Comparison of ENCODE assay signal across 8 cellular contexts in genomic region chr13:110869805-110870706, GRCh38. TPM values are rescaled to one million over a fixed set of nuclear protein-coding genes. Genes with fewer than 3 reads are reported as not detected.
A peak's percentile ranks its signal among the peaks of the same experiment; 100 is the strongest.
DNase-seq lines count a peak whose midpoint lies in the region; ATAC-seq and TF ChIP-seq lines count a peak whose summit lies in the region.

No MANE protein-coding gene starts in this region.

- BruUV-seq in mammary epithelial cell (replicated peaks; lab: Mats Ljungman, UMichigan), result TSS peak; percentile 65

- no peaks in the 10 kb centered on the region for H3K9me3 ChIP-seq in mammary epithelial cell (replicated peaks; ENCODE audit: insufficient read depth, low read length)
- H3K9me3 ChIP-seq in skeletal muscle satellite cell (replicated peaks; ENCODE audit: low read length), result no peaks in the 10 kb centered on the region

- ATAC-seq in HG03354 (IDR thresholded peaks at IDR 0.05; ENCODE audit: poor library complexity, severe bottlenecking, unreplicated experiment), result no peak

- 6% methylated on average over 29 of the region's 34 CpGs for WGBS in mammary epithelial cell (ENCODE audit: low coverage, missing lambda C conversion rate)

- H3K4me3 ChIP-seq in mammary epithelial cell (replicated peaks in 1 of 3; ENCODE audit: insufficient read depth in 1 of 3, low read depth in 2 of 3, low read length in 3 of 3) (peak overlapping the region; percentile 13 to 32 (median 20)), skeletal muscle satellite cell (ENCODE audit: low read length) (peak overlapping the region; percentile 75)

- DNase-seq in NCI-H748 (lab: John Stamatoyannopoulos, UW; ENCODE audit: unreplicated experiment) (peak; percentile 53), NCI-H748 treated with DMSO at 0.1 percent for 48 hours (lab: John Stamatoyannopoulos, UW) (no peak), NCI-H460 (ENCODE audit: extremely low read depth, low read depth) (peak; percentile 99), mammary epithelial cell (peak; percentile 100), iris pigment epithelial cell (ENCODE audit: low read depth) (peak; percentile 100), KG1 (lab: John Stamatoyannopoulos, UW) (no peak)

- H3K27me3 ChIP-seq in mammary epithelial cell (ENCODE audit: insufficient read depth, low read length) (no peaks in the 10 kb centered on the region), skeletal muscle satellite cell (ENCODE audit: control insufficient read depth, insufficient read depth, low read length) (no peaks in the 10 kb centered on the region)

- dilution Hi-C loops in mammary epithelial cell (cut with HindIII; ENCODE audit: low sequenced_read_pairs), result loop anchor here (5.0 kb wide), 1 partner anchor 162 kb away; no protein-coding TSS in a partner anchor

- intact Hi-C loops in mammary epithelial cell (cut with micrococcal nuclease), result loop anchor here (1.0 kb wide), 3 partner anchors 38 to 95 kb away; partner anchors contain the start of gene ANKRD10

- H3K4me1 ChIP-seq in mammary epithelial cell (ENCODE audit: insufficient read depth, low read length) (peaks cover 15% of the 10 kb centered on the region), skeletal muscle satellite cell (ENCODE audit: control insufficient read depth, insufficient read depth, low read length) (peaks cover 20% of the 10 kb centered on the region)

- H2AFZ ChIP-seq in mammary epithelial cell (ENCODE audit: low read depth, low read length), result peak overlapping the region; percentile 81

- peak overlapping the region; percentile 82 for H3K4me2 ChIP-seq in mammary epithelial cell (ENCODE audit: insufficient read depth, low read depth, low read length)
- peak overlapping the region; percentile 90 for H3K4me2 ChIP-seq in skeletal muscle satellite cell (ENCODE audit: low read length)

- H3K36me3 ChIP-seq in mammary epithelial cell (ENCODE audit: insufficient read depth, low read length), result no peaks in the 10 kb centered on the region
- no peaks in the 10 kb centered on the region for H3K36me3 ChIP-seq in skeletal muscle satellite cell (ENCODE audit: insufficient read depth, low read length)

- no peaks in the 10 kb centered on the region for H4K20me1 ChIP-seq in mammary epithelial cell (ENCODE audit: insufficient read depth, low read length)

- in situ Hi-C loops in mammary epithelial cell (cut with MboI; ENCODE audit: low sequenced_read_pairs in 2 of 2), result no loop called here

- CTCF ChIA-PET in mammary epithelial cell (lab: Charles Lee; ENCODE audit: low non-redundant PET), result no interaction called here

- H3K79me2 ChIP-seq in mammary epithelial cell (ENCODE audit: insufficient read depth, low read length), result no peaks in the 10 kb centered on the region

- TF ChIP-seq CTCF in mammary epithelial cell (conservative IDR thresholded peaks at IDR 0.05 in 1 of 2, IDR thresholded peaks at IDR 0.05 in 1 of 2; ENCODE audit: extremely low read depth in 1 of 2, insufficient read depth in 1 of 2, low read depth in 1 of 2, low read length in 2 of 2), result no peak

- peak overlapping the region; percentile 79 for H3K9ac ChIP-seq in mammary epithelial cell (ENCODE audit: insufficient read depth, low read length)
- peak overlapping the region; percentile 95 for H3K9ac ChIP-seq in skeletal muscle satellite cell (ENCODE audit: low read depth, low read length)

- H3K27ac ChIP-seq in mammary epithelial cell (ENCODE audit: insufficient read depth, low read depth, low read length), result peak overlapping the region; percentile 72

RNA-seq across cellular contexts. Expression of gene ANKRD10, which starts 44.8 kb away (rescaled TPM):
- total RNA-seq in NCI-H460 (2014; rRNA removed; shearing (Covaris generic)), result 42.1 and 51.5 TPM in 2 replicates
- polyA plus RNA-seq in NCI-H460 (2014; cell fraction: nucleus; rRNA removed), result 192 and 196 TPM in 2 replicates
- 10 to 100 TPM; 45.3 to 50.3 TPM for total RNA-seq in mammary epithelial cell
- 18.3 TPM for polyA plus RNA-seq in mammary epithelial cell
- 15.6 TPM for polyA minus RNA-seq in mammary epithelial cell
- 44.1 and 46.9 TPM in 2 replicates for total RNA-seq in skeletal muscle satellite cell (2012; rRNA removed)

Comparison
In these comparisons a context has a peak if more than half of its experiments do, and no peak if none do; other contexts are left out.
1. DNase-seq: peak in NCI-H748 (single experiment), NCI-H460 (single experiment), mammary epithelial cell (single experiment) and iris pigment epithelial cell (single experiment); none in NCI-H748 treated with DMSO at 0.1 percent for 48 hours (single experiment) and KG1 (single experiment).